In the genomic region with DNA sequence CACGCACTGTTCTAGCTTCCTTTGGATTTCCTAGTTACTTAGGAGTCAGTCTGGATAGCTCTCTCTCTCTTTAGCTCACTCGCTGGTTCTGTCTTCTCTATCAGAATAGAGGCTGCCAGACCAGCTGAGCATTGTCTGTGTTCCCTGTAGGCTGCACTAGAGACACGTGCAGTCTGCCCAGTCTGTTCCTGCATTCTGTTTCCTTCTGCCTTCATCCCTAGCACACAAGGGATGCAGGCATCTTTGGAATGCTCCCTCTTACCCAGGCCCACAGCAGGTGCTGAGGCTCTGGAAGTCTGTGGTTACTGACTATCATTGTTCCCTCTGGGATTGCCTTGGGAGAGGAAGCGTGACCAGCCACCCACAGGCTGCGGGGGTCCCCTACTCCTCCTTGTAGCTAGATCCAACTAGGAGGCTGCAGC, we compare ENCODE assay signal across 11 cellular contexts.
DNase-seq lines count a peak whose midpoint lies in the region; ATAC-seq, FAIRE-seq and TF ChIP-seq lines count a peak whose summit lies in the region.
"Had no signal": no experiment of that assay in that cellular context is flagged by ENCODE, and none has a peak within 500 bp of the region (broad histone marks: within the 10 kb centered on the region; RNA-seq: fewer than 3 reads in every experiment).

No MANE protein-coding gene starts in this region.

- FAIRE-seq in small intestine (lab: Jason Lieb, UNC) = no peak
- FAIRE-seq: G401.6 had no signal

- H3K27me3 ChIP-seq in kidney epithelial cell (ENCODE audit: control insufficient read depth, insufficient read depth, low read length) (no peaks in the 10 kb centered on the region), small intestine (ENCODE audit: control insufficient read depth in 2 of 2, insufficient read depth in 2 of 2, low read length in 2 of 2) (no peaks in the 10 kb centered on the region)

- H3K9me3 ChIP-seq in small intestine (ENCODE audit: control insufficient read depth, low read depth) = no peaks in the 10 kb centered on the region

- peak; percentile 39 for TF ChIP-seq CTCF in kidney epithelial cell (IDR thresholded peaks at IDR 0.05; ENCODE audit: insufficient read depth, low read length, poor library complexity, severe bottlenecking)

- no peaks in the 10 kb centered on the region for H3K4me1 ChIP-seq in small intestine (ENCODE audit: control insufficient read depth in 2 of 2, insufficient read depth in 1 of 2, low read depth in 1 of 2, low read length in 1 of 2)

- H3K27ac ChIP-seq in cingulate gyrus (ENCODE audit: low read depth, low read length) (peak overlapping the region; percentile 8), small intestine (ENCODE audit: low read depth in 1 of 2, low read length in 1 of 2) (no peak overlapping the region)
- H3K27ac ChIP-seq: 22Rv1 had no signal

- no peaks in the 10 kb centered on the region for H3K36me3 ChIP-seq in kidney epithelial cell (ENCODE audit: control insufficient read depth, insufficient read depth, low read length)
- H3K36me3 ChIP-seq in small intestine (ENCODE audit: control insufficient read depth in 2 of 2, insufficient read depth in 2 of 2, low read length in 2 of 2) = no peaks in the 10 kb centered on the region

- 41 to 56% (median 48%) methylated on average over 5 of the region's 5 CpGs for WGBS in small intestine, 3 donors

- no peak overlapping the region for H3K4me3 ChIP-seq in kidney epithelial cell (ENCODE audit: low read depth, low read length)
- H3K4me3 ChIP-seq in small intestine (ENCODE audit: low read depth in 1 of 2, low read length in 2 of 2) = no peak overlapping the region

- peak; percentile 59 for DNase-seq in DMS 273 (lab: John Stamatoyannopoulos, UW; ENCODE audit: unreplicated experiment)
- no peak for DNase-seq in DMS 273 treated with DMSO at 0.1 percent for 48 hours (lab: John Stamatoyannopoulos, UW)
- peak; percentile 65 for DNase-seq in kidney epithelial cell (ENCODE audit: low read depth)
- peak; percentile 27 for DNase-seq in small intestine
- no peak for DNase-seq in GM19238 (ENCODE audit: insufficient read length, low spot score)
- DNase-seq: Karpas-422 had no signal

- no peak for ATAC-seq in HG02852 (IDR thresholded peaks at IDR 0.05; ENCODE audit: unreplicated experiment)
- no peak for ATAC-seq in HG02678 (IDR thresholded peaks at IDR 0.05; ENCODE audit: unreplicated experiment)

Comparison
In these comparisons a context has a peak if more than half of its experiments do, and no peak if none do; other contexts are left out.
1. DNase-seq: peak in DMS 273 (single experiment), kidney epithelial cell (single experiment) and small intestine (single experiment); none in DMS 273 treated with DMSO at 0.1 percent for 48 hours (single experiment) and GM19238 (single experiment).